ENCODE assay signal across 1 cellular context in the genomic region with DNA sequence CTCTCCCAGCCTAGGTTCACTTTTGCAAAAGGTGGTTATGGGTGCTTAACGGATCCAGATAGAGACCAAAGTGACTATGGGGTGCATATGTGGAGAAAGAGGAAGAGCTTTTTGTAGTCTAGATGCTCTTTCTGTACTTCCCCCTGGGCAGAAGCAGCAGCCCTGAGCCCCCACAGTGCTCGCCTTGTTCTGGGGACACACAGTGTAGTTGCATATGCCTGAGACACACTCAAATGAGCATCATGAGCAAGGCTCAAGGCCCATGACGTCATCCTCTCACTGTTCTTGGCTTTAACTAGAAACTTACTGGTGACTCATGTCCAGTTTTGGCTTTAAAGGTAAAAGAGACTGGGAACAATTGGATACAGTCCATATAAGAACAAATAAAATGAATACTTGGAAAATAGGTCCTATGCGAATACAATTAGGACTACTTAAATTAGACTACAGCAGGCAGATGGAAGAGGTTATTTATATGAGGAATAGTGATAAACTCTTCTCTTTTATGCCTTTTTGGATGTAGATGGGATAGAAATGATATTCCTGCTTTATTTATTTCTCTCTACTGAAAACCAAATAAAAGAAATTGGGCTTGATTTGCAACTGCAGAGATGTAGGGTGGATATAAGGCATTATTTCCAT.
A peak's percentile ranks its signal among the peaks of the same experiment; 100 is the strongest.
TF ChIP-seq lines count a peak whose summit lies in the region.

No MANE protein-coding gene starts in this region.

TF ChIP-seq in HEK293, 187 proteins besides CTCF, POLR2A, EP300 and RAD21 (continued from another document):
- TF ChIP-seq, protein P1, sequence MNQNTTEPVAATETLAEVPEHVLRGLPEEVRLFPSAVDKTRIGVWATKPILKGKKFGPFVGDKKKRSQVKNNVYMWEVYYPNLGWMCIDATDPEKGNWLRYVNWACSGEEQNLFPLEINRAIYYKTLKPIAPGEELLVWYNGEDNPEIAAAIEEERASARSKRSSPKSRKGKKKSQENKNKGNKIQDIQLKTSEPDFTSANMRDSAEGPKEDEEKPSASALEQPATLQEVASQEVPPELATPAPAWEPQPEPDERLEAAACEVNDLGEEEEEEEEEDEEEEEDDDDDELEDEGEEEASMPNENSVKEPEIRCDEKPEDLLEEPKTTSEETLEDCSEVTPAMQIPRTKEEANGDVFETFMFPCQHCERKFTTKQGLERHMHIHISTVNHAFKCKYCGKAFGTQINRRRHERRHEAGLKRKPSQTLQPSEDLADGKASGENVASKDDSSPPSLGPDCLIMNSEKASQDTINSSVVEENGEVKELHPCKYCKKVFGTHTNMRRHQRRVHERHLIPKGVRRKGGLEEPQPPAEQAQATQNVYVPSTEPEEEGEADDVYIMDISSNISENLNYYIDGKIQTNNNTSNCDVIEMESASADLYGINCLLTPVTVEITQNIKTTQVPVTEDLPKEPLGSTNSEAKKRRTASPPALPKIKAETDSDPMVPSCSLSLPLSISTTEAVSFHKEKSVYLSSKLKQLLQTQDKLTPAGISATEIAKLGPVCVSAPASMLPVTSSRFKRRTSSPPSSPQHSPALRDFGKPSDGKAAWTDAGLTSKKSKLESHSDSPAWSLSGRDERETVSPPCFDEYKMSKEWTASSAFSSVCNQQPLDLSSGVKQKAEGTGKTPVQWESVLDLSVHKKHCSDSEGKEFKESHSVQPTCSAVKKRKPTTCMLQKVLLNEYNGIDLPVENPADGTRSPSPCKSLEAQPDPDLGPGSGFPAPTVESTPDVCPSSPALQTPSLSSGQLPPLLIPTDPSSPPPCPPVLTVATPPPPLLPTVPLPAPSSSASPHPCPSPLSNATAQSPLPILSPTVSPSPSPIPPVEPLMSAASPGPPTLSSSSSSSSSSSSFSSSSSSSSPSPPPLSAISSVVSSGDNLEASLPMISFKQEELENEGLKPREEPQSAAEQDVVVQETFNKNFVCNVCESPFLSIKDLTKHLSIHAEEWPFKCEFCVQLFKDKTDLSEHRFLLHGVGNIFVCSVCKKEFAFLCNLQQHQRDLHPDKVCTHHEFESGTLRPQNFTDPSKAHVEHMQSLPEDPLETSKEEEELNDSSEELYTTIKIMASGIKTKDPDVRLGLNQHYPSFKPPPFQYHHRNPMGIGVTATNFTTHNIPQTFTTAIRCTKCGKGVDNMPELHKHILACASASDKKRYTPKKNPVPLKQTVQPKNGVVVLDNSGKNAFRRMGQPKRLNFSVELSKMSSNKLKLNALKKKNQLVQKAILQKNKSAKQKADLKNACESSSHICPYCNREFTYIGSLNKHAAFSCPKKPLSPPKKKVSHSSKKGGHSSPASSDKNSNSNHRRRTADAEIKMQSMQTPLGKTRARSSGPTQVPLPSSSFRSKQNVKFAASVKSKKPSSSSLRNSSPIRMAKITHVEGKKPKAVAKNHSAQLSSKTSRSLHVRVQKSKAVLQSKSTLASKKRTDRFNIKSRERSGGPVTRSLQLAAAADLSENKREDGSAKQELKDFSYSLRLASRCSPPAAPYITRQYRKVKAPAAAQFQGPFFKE (tag by site-specific recombination; IDR thresholded peaks at IDR 0.05; ENCODE audit: borderline replicate concordance), result no peak
- TF ChIP-seq GLIS1 (tag by site-specific recombination; IDR thresholded peaks at IDR 0.05) (peak; percentile 28; the same call in 1 of the 2 replicates), GFI1B (tag by site-specific recombination; IDR thresholded peaks at IDR 0.05) (no peak)
TF ChIP-seq in HEK293: peak in this region for 32.
